Comparison of ENCODE assay signal across 8 cellular contexts in genomic region chr17:2391597-2392251, GRCh38. TPM values are rescaled to one million over a fixed set of nuclear protein-coding genes. Genes with fewer than 3 reads are reported as not detected.
DNase-seq lines count a peak whose midpoint lies in the region; ATAC-seq, FAIRE-seq and TF ChIP-seq lines count a peak whose summit lies in the region.

No MANE protein-coding gene starts in this region.

- no peaks in the 10 kb centered on the region for H3K27me3 ChIP-seq in iPS-15b (ENCODE audit: control insufficient read depth, insufficient read depth, low read length)

- peaks cover 65% of the 10 kb centered on the region for H3K4me1 Mint-ChIP-seq in activated CD8-positive, alpha-beta T cell treated with anti-CD3 and anti-CD28 coated beads, Interleukin-2, amount 10 ng/mL, durations not matched to agents 7 days and 5 days (ENCODE audit: low read depth)
- H3K4me1 Mint-ChIP-seq in stimulated activated memory B cell treated with anti-CD40 and anti-IgM and Interleukin-4, amounts not matched to agents 10 μg/mL and 1 μg/mL and 100 μg/mL, for 72 hours = peaks cover 66% of the 10 kb centered on the region

- POLR2A ChIA-PET in activated CD8-positive, alpha-beta T cell treated with anti-CD3 and anti-CD28 coated beads, Interleukin-2, amount 10 ng/mL, durations not matched to agents 7 days and 5 days (lab: Charles Lee) = interaction anchor here (0.9 to 3.5 kb wide), 7 partner anchors 8 to 322 kb away, joined by 3 to 35 read pairs (median 5); no protein-coding TSS in a partner anchor

- ATAC-seq in activated CD8-positive, alpha-beta T cell treated with anti-CD3 and anti-CD28 coated beads, Interleukin-2, amount 10 ng/mL, durations not matched to agents 7 days and 5 days = no peak
- no peak for ATAC-seq in stimulated activated memory B cell treated with anti-CD40 and anti-IgM and Interleukin-4, amounts not matched to agents 10 μg/mL and 1 μg/mL and 100 μg/mL, for 72 hours

- no peaks in the 10 kb centered on the region for H3K9me3 Mint-ChIP-seq in activated CD8-positive, alpha-beta T cell treated with anti-CD3 and anti-CD28 coated beads, Interleukin-2, amount 10 ng/mL, durations not matched to agents 7 days and 5 days (ENCODE audit: insufficient read depth)
- H3K9me3 Mint-ChIP-seq in stimulated activated memory B cell treated with anti-CD40 and anti-IgM and Interleukin-4, amounts not matched to agents 10 μg/mL and 1 μg/mL and 100 μg/mL, for 72 hours = no peaks in the 10 kb centered on the region

- H3K9me3 ChIP-seq in iPS-15b (ENCODE audit: control insufficient read depth, insufficient read depth, low read length) = no peaks in the 10 kb centered on the region

- H3K4me1 ChIP-seq in iPS-15b (ENCODE audit: control insufficient read depth, insufficient read depth, low read length) = peaks cover 10% of the 10 kb centered on the region

- DNase-seq in HFF-Myc (ENCODE audit: extremely low read depth, low read depth) (no peak), D341Med (ENCODE audit: low spot score) (no peak), MV-4-11 (lab: John Stamatoyannopoulos, UW) (no peak), GM19239 (ENCODE audit: insufficient read length, low spot score) (no peak), DMS79 (lab: John Stamatoyannopoulos, UW) (no peak)
- no peak for DNase-seq in activated CD8-positive, alpha-beta T cell treated with anti-CD3 and anti-CD28 coated beads, Interleukin-2, amount 10 ng/mL, durations not matched to agents 7 days and 5 days

- peaks cover 5% of the 10 kb centered on the region for H3K36me3 ChIP-seq in iPS-15b (ENCODE audit: control insufficient read depth, insufficient read depth, low read length)

- H3K27me3 Mint-ChIP-seq in activated CD8-positive, alpha-beta T cell treated with anti-CD3 and anti-CD28 coated beads, Interleukin-2, amount 10 ng/mL, durations not matched to agents 7 days and 5 days (ENCODE audit: low read depth) = no peaks in the 10 kb centered on the region
- no peaks in the 10 kb centered on the region for H3K27me3 Mint-ChIP-seq in stimulated activated memory B cell treated with anti-CD40 and anti-IgM and Interleukin-4, amounts not matched to agents 10 μg/mL and 1 μg/mL and 100 μg/mL, for 72 hours

- H3K4me3 ChIP-seq in HFF-Myc (replicated peaks; ENCODE audit: low read depth, low read length) (peak overlapping the region; percentile 52), iPS-15b (ENCODE audit: low read depth, low read length) (peak overlapping the region; percentile 71)

- H3K27ac Mint-ChIP-seq in activated CD8-positive, alpha-beta T cell treated with anti-CD3 and anti-CD28 coated beads, Interleukin-2, amount 10 ng/mL, durations not matched to agents 7 days and 5 days = peak overlapping the region; percentile 95
- peak overlapping the region; percentile 98 for H3K27ac Mint-ChIP-seq in stimulated activated memory B cell treated with anti-CD40 and anti-IgM and Interleukin-4, amounts not matched to agents 10 μg/mL and 1 μg/mL and 100 μg/mL, for 72 hours

- CTCF ChIA-PET in activated CD8-positive, alpha-beta T cell treated with anti-CD3 and anti-CD28 coated beads, Interleukin-2, amount 10 ng/mL, durations not matched to agents 7 days and 5 days (lab: Charles Lee) = interaction anchor here (1.1 to 5.1 kb wide), 10 partner anchors 9 to 341 kb away, joined by 3 to 95 read pairs (median 4); partner anchors contain the start of gene TSR1

- TF ChIP-seq CTCF in HFF-Myc (IDR thresholded peaks at IDR 0.05; ENCODE audit: low read depth, low read length, missing control alignments) = no peak

- peaks cover 16% of the 10 kb centered on the region for H3K36me3 Mint-ChIP-seq in activated CD8-positive, alpha-beta T cell treated with anti-CD3 and anti-CD28 coated beads, Interleukin-2, amount 10 ng/mL, durations not matched to agents 7 days and 5 days (ENCODE audit: low read depth)
- peaks cover 19% of the 10 kb centered on the region for H3K36me3 Mint-ChIP-seq in stimulated activated memory B cell treated with anti-CD40 and anti-IgM and Interleukin-4, amounts not matched to agents 10 μg/mL and 1 μg/mL and 100 μg/mL, for 72 hours

- peak overlapping the region; percentile 87 for H3K4me3 Mint-ChIP-seq in activated CD8-positive, alpha-beta T cell treated with anti-CD3 and anti-CD28 coated beads, Interleukin-2, amount 10 ng/mL, durations not matched to agents 7 days and 5 days
- H3K4me3 Mint-ChIP-seq in stimulated activated memory B cell treated with anti-CD40 and anti-IgM and Interleukin-4, amounts not matched to agents 10 μg/mL and 1 μg/mL and 100 μg/mL, for 72 hours = peak overlapping the region; percentile 95

- H3K9ac ChIP-seq in iPS-15b (ENCODE audit: low read depth, low read length) = peak overlapping the region; percentile 73

- no peak for FAIRE-seq in GM19239 (lab: Jason Lieb, UNC)

RNA-seq across cellular contexts. Expression of gene MNT, which starts 9.1 kb away (rescaled TPM):
- total RNA-seq in activated CD8-positive, alpha-beta T cell treated with anti-CD3 and anti-CD28 coated beads, Interleukin-2, amount 10 ng/mL, durations not matched to agents 7 days and 5 days = 10 to 100 TPM; 24.1 to 24.2 TPM

RNA-seq across cellular contexts. Expression of gene SGSM2, which starts 54.4 kb away (rescaled TPM):
- 10 to 100 TPM; 65.9 to 67.8 TPM for total RNA-seq in activated CD8-positive, alpha-beta T cell treated with anti-CD3 and anti-CD28 coated beads, Interleukin-2, amount 10 ng/mL, durations not matched to agents 7 days and 5 days

RNA-seq across cellular contexts. Expression of gene TSR1, which starts 55.5 kb away (rescaled TPM):
- total RNA-seq in activated CD8-positive, alpha-beta T cell treated with anti-CD3 and anti-CD28 coated beads, Interleukin-2, amount 10 ng/mL, durations not matched to agents 7 days and 5 days = 10 to 100 TPM; 36.0 to 36.6 TPM
